20 cellular contexts compared by ENCODE assay signal in genomic region chr4:153592090-153592489, GRCh38.
DNase-seq lines count a peak whose midpoint lies in the region; ATAC-seq and TF ChIP-seq lines count a peak whose summit lies in the region.
"Had no signal": no experiment of that assay in that cellular context is flagged by ENCODE, and none has a peak within 500 bp of the region (broad histone marks: within the 10 kb centered on the region; RNA-seq: fewer than 3 reads in every experiment).

No MANE protein-coding gene starts in this region.

- peaks cover 4 to 14% (median 5%) of the 10 kb centered on the region in 3 donors for H3K4me1 ChIP-seq in skeletal muscle tissue (ENCODE audit: control insufficient read depth in 3 of 3, insufficient read depth in 3 of 3, low read length in 3 of 3)
- H3K4me1 ChIP-seq: BLaER1 treated with 17β-estradiol and CSF1 and Interleukin-3, amounts not matched to agents 10 nM and 100 nM; Peyer's patch had no signal

- peaks cover 15% of the 10 kb centered on the region for H3K4me1 Mint-ChIP-seq in CD4-positive, alpha-beta T cell (ENCODE audit: low read depth)
- peaks cover 5% of the 10 kb centered on the region for H3K4me1 Mint-ChIP-seq in T-helper 17 cell
- peaks cover 6% of the 10 kb centered on the region for H3K4me1 Mint-ChIP-seq in T-helper 2 cell treated with Interferon-gamma antibody and Interleukin-4, amounts not matched to agents 5 μg/mL and 100 μg/mL, for 36 hours (ENCODE audit: low read depth)

- no peak for TF ChIP-seq CTCF in CD4-positive, alpha-beta T cell (IDR thresholded peaks at IDR 0.05)

- intact Hi-C loops in CD4-positive, alpha-beta T cell (cut with DNase I, micrococcal nuclease), result no loop called here

- CTCF ChIA-PET in CD4-positive, alpha-beta T cell (lab: Charles Lee), result no interaction called here

- no peak overlapping the region for H3K4me3 ChIP-seq in skeletal muscle tissue (ENCODE audit: low read length in 3 of 3)
- H3K4me3 ChIP-seq: BLaER1 treated with 17β-estradiol and CSF1 and Interleukin-3, amounts not matched to agents 10 nM and 100 nM; Peyer's patch had no signal

- H3K27me3 Mint-ChIP-seq in CD4-positive, alpha-beta T cell, result no peaks in the 10 kb centered on the region
- no peaks in the 10 kb centered on the region for H3K27me3 Mint-ChIP-seq in T-helper 17 cell
- H3K27me3 Mint-ChIP-seq in T-helper 2 cell treated with Interferon-gamma antibody and Interleukin-4, amounts not matched to agents 5 μg/mL and 100 μg/mL, for 36 hours (ENCODE audit: low read depth), result no peaks in the 10 kb centered on the region

- H3K27ac Mint-ChIP-seq in CD4-positive, alpha-beta T cell, result peak overlapping the region; percentile 22
- peak overlapping the region; percentile 6 for H3K27ac Mint-ChIP-seq in T-helper 17 cell
- H3K27ac Mint-ChIP-seq in T-helper 2 cell treated with Interferon-gamma antibody and Interleukin-4, amounts not matched to agents 5 μg/mL and 100 μg/mL, for 36 hours, result no peak overlapping the region

- H3K4me3 Mint-ChIP-seq in CD4-positive, alpha-beta T cell, result no peak overlapping the region
- H3K4me3 Mint-ChIP-seq in T-helper 17 cell, result no peak overlapping the region
- H3K4me3 Mint-ChIP-seq in T-helper 2 cell treated with Interferon-gamma antibody and Interleukin-4, amounts not matched to agents 5 μg/mL and 100 μg/mL, for 36 hours, result no peak overlapping the region
- H3K4me3 Mint-ChIP-seq: H9 had no signal

- H3K36me3 ChIP-seq in skeletal muscle tissue (ENCODE audit: control insufficient read depth in 3 of 3, insufficient read depth in 3 of 3, low read length in 3 of 3), result peaks cover 16 to 42% (median 21%) of the 10 kb centered on the region in 3 donors

- no peak overlapping the region for H3K9ac ChIP-seq in skeletal muscle tissue (ENCODE audit: low read depth in 1 of 3, low read length in 3 of 3)
- H3K9ac ChIP-seq: BLaER1 treated with 17β-estradiol and CSF1 and Interleukin-3, amounts not matched to agents 10 nM and 100 nM; KMS-11 had no signal

- POLR2A ChIA-PET in CD4-positive, alpha-beta T cell (lab: Charles Lee), result interaction anchor here (0.6 to 0.9 kb wide), 3 partner anchors 12 to 170 kb away, joined by 3 read pairs; no protein-coding TSS in a partner anchor

- H3K27ac ChIP-seq in CD4-positive, alpha-beta T cell (ENCODE audit: low read depth, low read length), result no peak overlapping the region
- peak overlapping the region; percentile 82 for H3K27ac ChIP-seq in skeletal muscle tissue (ENCODE audit: low read depth, low read length)
- H3K27ac ChIP-seq: BLaER1 treated with 17β-estradiol and CSF1 and Interleukin-3, amounts not matched to agents 10 nM and 100 nM; HL-60; KMS-11; Peyer's patch had no signal

- no peaks in the 10 kb centered on the region for H3K27me3 ChIP-seq in CD4-positive, alpha-beta T cell (ENCODE audit: control insufficient read depth, insufficient read depth, low read length)
- H3K27me3 ChIP-seq in skeletal muscle tissue (ENCODE audit: control insufficient read depth in 3 of 3, insufficient read depth in 3 of 3, low read length in 3 of 3), result no peaks in the 10 kb centered on the region
- H3K27me3 ChIP-seq: BLaER1 treated with 17β-estradiol and CSF1 and Interleukin-3, amounts not matched to agents 10 nM and 100 nM; Peyer's patch had no signal

- no peaks in the 10 kb centered on the region for H3K9me3 Mint-ChIP-seq in CD4-positive, alpha-beta T cell
- H3K9me3 Mint-ChIP-seq in T-helper 2 cell treated with Interferon-gamma antibody and Interleukin-4, amounts not matched to agents 5 μg/mL and 100 μg/mL, for 36 hours, result no peaks in the 10 kb centered on the region
- H3K9me3 Mint-ChIP-seq: H9 had no signal

- H3K9me3 ChIP-seq in CD4-positive, alpha-beta T cell (ENCODE audit: control insufficient read depth, low read length), result no peaks in the 10 kb centered on the region
- H3K9me3 ChIP-seq in T-helper 17 cell (ENCODE audit: control insufficient read depth, low read length, poor library complexity, severe bottlenecking) (no peaks in the 10 kb centered on the region), skeletal muscle tissue (ENCODE audit: control insufficient read depth in 3 of 3, low read length in 3 of 3) (no peaks in the 10 kb centered on the region)
- H3K9me3 ChIP-seq: BLaER1 treated with 17β-estradiol and CSF1 and Interleukin-3, amounts not matched to agents 10 nM and 100 nM; Peyer's patch had no signal

- DNase-seq in CD4-positive, alpha-beta T cell, result no peak
- no peak for DNase-seq in T-helper 17 cell
- peak; percentile 30 for DNase-seq in myocyte (ENCODE audit: low read depth)
- no peak for DNase-seq in T-helper 2 cell treated with Interferon-gamma antibody and Interleukin-4, amounts not matched to agents 5 μg/mL and 100 μg/mL, for 36 hours (ENCODE audit: low spot score)
- DNase-seq: GDM1, H9, NCI-H1105, NCI-H146, NCI-H2029, NCI-H345, NCI-H524, NCI-H774, Peyer's patch had no signal

- peaks cover 96% of the 10 kb centered on the region for H3K36me3 Mint-ChIP-seq in CD4-positive, alpha-beta T cell (ENCODE audit: low read depth)
- H3K36me3 Mint-ChIP-seq in T-helper 17 cell (ENCODE audit: low read depth), result peaks cover 6% of the 10 kb centered on the region
- H3K36me3 Mint-ChIP-seq in T-helper 2 cell treated with Interferon-gamma antibody and Interleukin-4, amounts not matched to agents 5 μg/mL and 100 μg/mL, for 36 hours (ENCODE audit: low read depth), result peaks cover 52% of the 10 kb centered on the region

- ATAC-seq in CD4-positive, alpha-beta T cell (ENCODE audit: poor library complexity), result no peak
- ATAC-seq in T-helper 17 cell (no peak), GM18861 (IDR thresholded peaks at IDR 0.05; ENCODE audit: unreplicated experiment) (no peak), GM21786 (IDR thresholded peaks at IDR 0.05; ENCODE audit: unreplicated experiment) (no peak)
- ATAC-seq: SK-N-SH treated with all-trans-retinoic acid at 6 μM for 48 hours had no signal
